In genomic region chr12:56347255-56347654, GRCh38 we compare ENCODE assay signal across 5 cellular contexts. TPM values are rescaled to one million over a fixed set of nuclear protein-coding genes. Genes with fewer than 3 reads are reported as not detected.
"Had no signal": no experiment of that assay in that cellular context is flagged by ENCODE, and none has a peak within 500 bp of the region (broad histone marks: within the 10 kb centered on the region; RNA-seq: fewer than 3 reads in every experiment).

No MANE protein-coding gene starts in this region.

RNA-seq across cellular contexts. Expression of gene IL23A, which starts 8.6 kb away (rescaled TPM):
- total RNA-seq: IMR-90, M059J had no signal

RNA-seq across cellular contexts. Expression of gene APOF, which starts 15.4 kb away (rescaled TPM):
- total RNA-seq: HT-29, IMR-90, M059J, SK-MEL-5 had no signal
- polyA plus RNA-seq: IMR-90, SK-N-SH had no signal
